Comparison of ENCODE assay signal across 11 cellular contexts in the genomic region with DNA sequence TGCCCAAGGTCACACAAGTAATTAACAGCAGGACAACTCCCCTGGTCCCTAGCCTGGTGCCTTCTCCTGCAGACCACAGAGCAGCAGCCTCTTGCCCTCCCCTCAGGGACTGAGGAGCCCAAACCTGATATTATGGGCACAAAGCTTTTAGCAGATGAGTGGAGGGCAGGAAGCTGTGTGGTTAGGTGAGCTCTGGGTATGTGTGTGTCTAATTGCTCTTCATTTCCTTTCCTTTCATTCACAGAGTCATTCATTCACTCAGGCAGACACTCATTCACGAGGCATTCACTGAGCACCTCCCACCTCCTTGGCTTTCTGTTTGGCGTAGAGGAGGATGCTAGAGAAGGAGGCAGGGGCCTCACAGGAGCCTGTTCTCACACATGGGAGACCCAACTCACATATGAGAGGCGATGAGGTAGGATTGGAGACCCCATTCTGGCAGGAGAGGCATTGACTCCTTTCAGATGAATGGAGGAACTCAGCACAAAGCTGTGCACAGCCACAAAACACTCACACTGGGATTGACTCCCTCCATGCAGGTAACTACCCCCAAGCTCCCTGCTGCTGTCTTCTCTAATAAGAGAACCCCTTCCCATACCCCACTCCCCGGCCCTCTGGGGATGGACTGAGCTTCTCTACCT.
DNase-seq lines count a peak whose midpoint lies in the region; ATAC-seq and TF ChIP-seq lines count a peak whose summit lies in the region.
"Had no signal": no experiment of that assay in that cellular context is flagged by ENCODE, and none has a peak within 500 bp of the region (broad histone marks: within the 10 kb centered on the region; RNA-seq: fewer than 3 reads in every experiment).

No MANE protein-coding gene starts in this region.

- POLR2A ChIA-PET in GM10248 (lab: Yijun Ruan, JAX) = no interaction called here

- no peak overlapping the region for H3K4me2 ChIP-seq in Karpas-422 (ENCODE audit: low read depth, low read length, poor library complexity, severe bottlenecking)

- no peaks in the 10 kb centered on the region for H3K9me3 ChIP-seq in Karpas-422 (ENCODE audit: low read length)

- peak; percentile 97 for ATAC-seq in GM18907 (IDR thresholded peaks at IDR 0.05; ENCODE audit: unreplicated experiment)
- ATAC-seq in HG02763 (IDR thresholded peaks at IDR 0.05; ENCODE audit: unreplicated experiment) = peak; percentile 64
- no peak for ATAC-seq in GM18858 (IDR thresholded peaks at IDR 0.05; ENCODE audit: unreplicated experiment)

- no peaks in the 10 kb centered on the region for H3K4me1 ChIP-seq in Karpas-422 (ENCODE audit: low read length)

- no peaks in the 10 kb centered on the region for H3K36me3 ChIP-seq in Karpas-422 (ENCODE audit: insufficient read depth, low read length)

- peak; percentile 65 for DNase-seq in Daoy (ENCODE audit: low read depth)
- peak; percentile 90 for DNase-seq in Jurkat, Clone E6-1 (ENCODE audit: low read depth, low spot score)
- no peak for DNase-seq in Karpas-422
- no peak for DNase-seq in ecto neural progenitor cell (ENCODE audit: low spot score)
- no peak for DNase-seq in GM10248 (ENCODE audit: extremely low spot score)
- DNase-seq: activated CD4-positive, alpha-beta T cell treated with anti-CD3 and anti-CD28 coated beads for 48 hours; EL had no signal

- no peak overlapping the region for H3K27ac ChIP-seq in Karpas-422 (ENCODE audit: low read length)

- CTCF ChIA-PET in GM10248 (lab: Yijun Ruan, JAX) = interaction anchor here (1.5 kb wide), 1 partner anchor 191 kb away, joined by 3 read pairs; no protein-coding TSS in a partner anchor

- no peak overlapping the region for H3K9ac ChIP-seq in Karpas-422 (ENCODE audit: low read length)

- TF ChIP-seq CTCF in GM10248 (IDR thresholded peaks at IDR 0.05; ENCODE audit: control extremely low read depth, extremely low read depth, low read depth, missing control alignments) = no peak

- H3K27me3 ChIP-seq in Karpas-422 (ENCODE audit: low read length) = no peaks in the 10 kb centered on the region

- no peaks in the 10 kb centered on the region for H3K79me2 ChIP-seq in Karpas-422 (ENCODE audit: low read length)

- H4K20me1 ChIP-seq in Karpas-422 (ENCODE audit: insufficient read depth, low read depth, low read length) = no peaks in the 10 kb centered on the region

- H2AFZ ChIP-seq in Karpas-422 (ENCODE audit: low read length) = no peak overlapping the region

- H3K9me2 ChIP-seq in Karpas-422 (replicated peaks; ENCODE audit: insufficient read depth, low read length) = no peaks in the 10 kb centered on the region

- H3K4me3 ChIP-seq in Jurkat, Clone E6-1 (ENCODE audit: low read length) = peak overlapping the region; percentile 16
- no peak overlapping the region for H3K4me3 ChIP-seq in Karpas-422 (ENCODE audit: low read length)
- H3K4me3 ChIP-seq: lung had no signal

Comparison
In these comparisons a context has a peak if more than half of its experiments do, and no peak if none do; other contexts are left out.
1. DNase-seq: peak in Daoy (single experiment) and Jurkat, Clone E6-1 (single experiment); none in Karpas-422 (single experiment), ecto neural progenitor cell (single experiment) and GM10248 (single experiment).